In the genomic region with DNA sequence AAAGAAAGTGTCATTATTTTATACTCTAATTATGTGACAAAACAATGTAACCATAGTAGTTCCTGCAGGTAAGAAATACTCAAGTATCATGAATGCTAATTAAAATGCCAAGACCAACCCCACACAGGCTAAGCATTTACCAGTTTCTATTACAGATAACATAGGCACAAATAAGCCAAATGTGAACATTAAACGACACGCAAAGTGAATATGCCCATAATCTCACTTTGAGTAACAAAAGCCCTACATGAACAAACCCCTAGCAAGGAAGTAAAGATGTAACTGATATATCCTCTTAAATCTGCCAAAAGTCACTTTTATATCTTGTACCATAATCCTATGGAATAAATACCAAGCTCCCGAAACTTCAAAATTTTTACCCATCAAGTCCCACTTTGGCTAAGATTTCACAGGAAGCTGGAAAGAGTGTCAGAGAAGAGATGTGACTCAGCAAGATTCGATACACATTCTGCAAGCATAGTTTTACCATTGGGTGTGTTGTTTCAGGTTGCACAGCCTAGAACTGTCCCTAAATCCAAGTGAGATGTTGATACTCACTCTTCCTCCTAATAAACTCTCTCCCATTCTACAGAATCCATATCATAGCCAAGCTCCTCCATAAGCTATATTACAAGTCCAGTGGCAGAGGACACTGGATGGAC, we compare ENCODE assay signal across 29 cellular contexts. TPM values are rescaled to one million over a fixed set of nuclear protein-coding genes. Genes with fewer than 3 reads are reported as not detected.
DNase-seq lines count a peak whose midpoint lies in the region; ATAC-seq and TF ChIP-seq lines count a peak whose summit lies in the region.
"Had no signal": no experiment of that assay in that cellular context is flagged by ENCODE, and none has a peak within 500 bp of the region (broad histone marks: within the 10 kb centered on the region; RNA-seq: fewer than 3 reads in every experiment).

No MANE protein-coding gene starts in this region.

- no peaks in the 10 kb centered on the region for H3K27me3 Mint-ChIP-seq in MCF 10A (ENCODE audit: insufficient read depth, unreplicated experiment)
- H3K27me3 Mint-ChIP-seq: activated CD4-positive, alpha-beta memory T cell treated with anti-CD3 and anti-CD28 coated beads for 36 hours; central memory CD8-positive, alpha-beta T cell had no signal

- no peak for TF ChIP-seq CTCF in MCF 10A (IDR thresholded peaks at IDR 0.05; ENCODE audit: unreplicated experiment)
- no peak for TF ChIP-seq CTCF in breast epithelium (IDR thresholded peaks at IDR 0.05)
- no peak for TF ChIP-seq CTCF in hepatocyte (IDR thresholded peaks at IDR 0.05; ENCODE audit: poor library complexity)

- ATAC-seq in GM18867 (IDR thresholded peaks at IDR 0.05; ENCODE audit: unreplicated experiment) (no peak), HG02870 (IDR thresholded peaks at IDR 0.05; ENCODE audit: unreplicated experiment) (no peak), GM18909 (IDR thresholded peaks at IDR 0.05; ENCODE audit: poor library complexity, unreplicated experiment) (no peak), HG02970 (IDR thresholded peaks at IDR 0.05; ENCODE audit: low FRiP score, unreplicated experiment) (no peak)
- ATAC-seq: activated CD4-positive, CD25-positive, alpha-beta regulatory T cell treated with anti-CD3 and anti-CD28 coated beads, Interleukin-2, amount 50 U/mL, for 24 hours; esophagus mucosa; Panc1 had no signal

- CTCF ChIA-PET in MCF 10A (lab: Yijun Ruan, JAX) = interaction anchor here (0.6 to 1.1 kb wide), 3 partner anchors 28 to 232 kb away, joined by 3 read pairs; no protein-coding TSS in a partner anchor

- H3K4me1 ChIP-seq in breast epithelium (no peaks in the 10 kb centered on the region), hepatocyte (ENCODE audit: insufficient read depth) (peaks cover 14% of the 10 kb centered on the region)

- H3K4me1 Mint-ChIP-seq in MCF 10A (ENCODE audit: insufficient read depth, unreplicated experiment) = peaks cover 7% of the 10 kb centered on the region
- H3K4me1 Mint-ChIP-seq: central memory CD8-positive, alpha-beta T cell had no signal

- no peaks in the 10 kb centered on the region for H3K9me2 ChIP-seq in hepatocyte (replicated peaks; ENCODE audit: insufficient read depth)

- no peaks in the 10 kb centered on the region for H3K9me3 Mint-ChIP-seq in MCF 10A (ENCODE audit: unreplicated experiment)
- H3K9me3 Mint-ChIP-seq: activated CD4-positive, alpha-beta memory T cell treated with anti-CD3 and anti-CD28 coated beads for 36 hours; central memory CD8-positive, alpha-beta T cell; endodermal cell; natural killer cell treated with Interleukin-12 subunit alpha and Interleukin-12 subunit beta and Interleukin-15 and Interleukin-18, amount 100 ng/mL, for 72 hours had no signal

- H3K4me3 ChIP-seq in breast epithelium (no peak overlapping the region), hepatocyte (no peak overlapping the region)
- H3K4me3 ChIP-seq: MG63, upper lobe of left lung had no signal

- no peak overlapping the region for H3K4me2 ChIP-seq in hepatocyte

- TF ChIP-seq POLR2A in breast epithelium (IDR thresholded peaks at IDR 0.05) = no peak

- no peaks in the 10 kb centered on the region for H3K79me2 ChIP-seq in hepatocyte

- no peaks in the 10 kb centered on the region for H3K36me3 Mint-ChIP-seq in MCF 10A (ENCODE audit: insufficient read depth, unreplicated experiment)
- H3K36me3 Mint-ChIP-seq: activated CD4-positive, alpha-beta memory T cell treated with anti-CD3 and anti-CD28 coated beads for 36 hours; natural killer cell treated with Interleukin-12 subunit alpha and Interleukin-12 subunit beta and Interleukin-15 and Interleukin-18, amount 100 ng/mL, for 72 hours had no signal

- H3K4me3 Mint-ChIP-seq in MCF 10A (ENCODE audit: unreplicated experiment) = no peak overlapping the region
- H3K4me3 Mint-ChIP-seq: activated CD4-positive, alpha-beta memory T cell treated with anti-CD3 and anti-CD28 coated beads for 36 hours; central memory CD8-positive, alpha-beta T cell; endodermal cell; natural killer cell treated with Interleukin-12 subunit alpha and Interleukin-12 subunit beta and Interleukin-15 and Interleukin-18, amount 100 ng/mL, for 72 hours had no signal

- POLR2A ChIA-PET in MCF 10A (lab: Yijun Ruan, JAX) = interaction anchor here (0.6 kb wide), 1 partner anchor 16 kb away, joined by 3 read pairs; no protein-coding TSS in a partner anchor

- WGBS in hepatocyte (ENCODE audit: low lambda C conversion rate, missing lambda C conversion rate) = 77% methylated on average over 4 of the region's 4 CpGs

- H3K27me3 ChIP-seq in breast epithelium (no peaks in the 10 kb centered on the region), hepatocyte (no peaks in the 10 kb centered on the region)
- H3K27me3 ChIP-seq: MG63, upper lobe of left lung had no signal

- DNase-seq in MCF 10A (ENCODE audit: unreplicated experiment) = peak; percentile 10
- no peak for DNase-seq in breast epithelium (ENCODE audit: low spot score in 2 of 2)
- peak; percentile 10 for DNase-seq in OCI-M1 (lab: John Stamatoyannopoulos, UW)
- DNase-seq in hepatocyte (ENCODE audit: low spot score) = no peak
- DNase-seq: 8988T; activated CD4-positive, alpha-beta memory T cell treated with anti-CD3 and anti-CD28 coated beads for 36 hours; activated naive CD4-positive, alpha-beta T cell treated with Interleukin-2 at 50 U/mL for 16 hours; dermis blood vessel endothelial cell; endodermal cell; head of caudate nucleus; MG63; NCI-H1417 treated with DMSO at 0.1 percent for 48 hours; NCI-H2029 treated with DMSO at 0.1 percent for 48 hours; NCI-H69; SHP77 treated with DMSO at 0.1 percent for 48 hours; stimulated activated CD4-positive, alpha-beta T cell treated with anti-CD3 and anti-CD28 coated beads, Interleukin-15, amount 100 ng/mL, for 24 hours; stimulated activated CD4-positive, alpha-beta T cell treated with anti-CD3 and anti-CD28 coated beads, Interleukin-4, amount 100 ng/mL, for 4 hours; substantia nigra; upper lobe of left lung had no signal

- H4K20me1 ChIP-seq in hepatocyte (ENCODE audit: insufficient read depth, poor library complexity, severe bottlenecking) = no peaks in the 10 kb centered on the region

- no peak overlapping the region for H3K27ac Mint-ChIP-seq in MCF 10A (ENCODE audit: low read depth, unreplicated experiment)
- H3K27ac Mint-ChIP-seq: activated CD4-positive, alpha-beta memory T cell treated with anti-CD3 and anti-CD28 coated beads for 36 hours; endodermal cell; natural killer cell treated with Interleukin-12 subunit alpha and Interleukin-12 subunit beta and Interleukin-15 and Interleukin-18, amount 100 ng/mL, for 72 hours had no signal

- BruUV-seq in MCF 10A (replicated peaks; lab: Mats Ljungman, UMichigan) = no TSS peak

- H3K27ac ChIP-seq in breast epithelium = no peak overlapping the region
- peak overlapping the region; percentile 74 for H3K27ac ChIP-seq in hepatocyte
- H3K27ac ChIP-seq: upper lobe of left lung had no signal

- H3K9me3 ChIP-seq in breast epithelium = no peaks in the 10 kb centered on the region
- no peaks in the 10 kb centered on the region for H3K9me3 ChIP-seq in hepatocyte (ENCODE audit: low read depth)
- H3K9me3 ChIP-seq: MG63, upper lobe of left lung had no signal

- intact Hi-C loops in MCF 10A (cut with micrococcal nuclease) = no loop called here
- intact Hi-C loops in breast epithelium (cut with DNase I; ENCODE audit: low total_unique reads) = no loop called here

- H3K36me3 ChIP-seq in breast epithelium (no peaks in the 10 kb centered on the region), hepatocyte (replicated peaks; ENCODE audit: insufficient read depth, low read depth) (no peaks in the 10 kb centered on the region)
- H3K36me3 ChIP-seq: MG63, upper lobe of left lung had no signal

- no peak overlapping the region for H2AFZ ChIP-seq in hepatocyte

RNA-seq across cellular contexts. Expression of a gene that starts 28.8 kb away (rescaled TPM):
- total RNA-seq in MCF 10A (2022) = 0.22 TPM in 1 of 2 replicates, not detected in the other
- total RNA-seq in breast epithelium = 1 to 10 TPM in 2 of 3 donors, under 1 TPM in 1; 0.80 to 1.3 (median 1.2) TPM
- total RNA-seq in hepatocyte = 19.0 and 20.3 TPM in 2 replicates
- 3.7 and 3.8 TPM in 2 replicates for polyA plus RNA-seq in hepatocyte
- total RNA-seq: osteocyte had no signal

Comparison
In these comparisons a context has a peak if more than half of its experiments do, and no peak if none do; other contexts are left out.
1. DNase-seq: peak in MCF 10A (single experiment) and OCI-M1 (single experiment); none in breast epithelium (0 of 2) and hepatocyte (single experiment).